ENCODE assay signal across 8 cellular contexts in the genomic region with DNA sequence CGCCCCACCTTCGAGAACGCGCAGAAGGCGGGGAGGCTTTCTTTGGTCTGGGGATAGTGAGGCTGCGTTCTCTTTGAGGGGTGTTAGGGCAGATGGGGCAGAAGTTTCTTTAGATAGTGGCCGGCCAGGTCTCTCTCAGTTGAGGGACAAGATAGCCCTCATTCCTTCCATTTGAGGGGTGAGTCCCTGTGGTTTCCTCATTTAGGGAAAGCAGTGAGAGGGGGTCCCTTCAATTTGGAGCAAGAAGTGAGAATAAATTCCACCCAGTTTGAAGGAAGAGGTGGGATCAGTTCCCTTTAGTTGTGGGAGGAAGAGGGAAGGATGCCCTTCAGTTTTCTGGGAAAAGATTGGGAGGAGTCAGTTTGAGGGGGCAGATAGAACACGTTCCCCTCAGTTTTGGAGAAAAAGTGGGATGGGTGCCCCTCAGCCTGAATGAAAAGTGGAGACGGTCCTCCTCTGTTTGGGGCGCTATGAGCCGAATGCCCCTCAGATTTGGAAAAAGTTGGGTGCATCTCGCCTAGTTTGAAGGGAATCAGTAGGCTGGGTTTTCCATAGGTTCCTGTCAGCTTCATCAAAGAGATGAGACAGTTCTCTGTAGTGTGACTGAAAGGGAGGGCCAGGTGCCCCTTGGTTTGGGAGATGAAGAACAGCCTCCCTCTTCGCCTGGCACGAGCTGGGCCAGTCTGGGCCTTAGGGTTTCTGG. TPM values are rescaled to one million over a fixed set of nuclear protein-coding genes. Genes with fewer than 3 reads are reported as not detected.
DNase-seq lines count a peak whose midpoint lies in the region; ATAC-seq and TF ChIP-seq lines count a peak whose summit lies in the region.

No MANE protein-coding gene starts in this region.

- H3K27ac ChIP-seq in CD4-positive, alpha-beta T cell (ENCODE audit: low read depth, low read length), result no peak overlapping the region

- TF ChIP-seq CTCF in CD4-positive, alpha-beta T cell (IDR thresholded peaks at IDR 0.05), result no peak
- no peak for TF ChIP-seq CTCF in nephron progenitor cell (IDR thresholded peaks at IDR 0.05)

- no peaks in the 10 kb centered on the region for H3K36me3 ChIP-seq in MG63

- H3K4me1 Mint-ChIP-seq in CD4-positive, alpha-beta T cell (ENCODE audit: low read depth), result peaks cover 42% of the 10 kb centered on the region
- peaks cover 56% of the 10 kb centered on the region for H3K4me1 Mint-ChIP-seq in dendritic cell treated with granulocyte-macrophage colony-stimulating factor and Interleukin-4, amounts not matched to agents 40 ng/mL and 50 ng/mL, for 4 days (ENCODE audit: low read depth)
- peaks cover 45% of the 10 kb centered on the region for H3K4me1 Mint-ChIP-seq in nephron progenitor cell

- H3K9me3 ChIP-seq in CD4-positive, alpha-beta T cell (ENCODE audit: control insufficient read depth, low read length), result no peaks in the 10 kb centered on the region
- no peaks in the 10 kb centered on the region for H3K9me3 ChIP-seq in MG63

- H3K27me3 Mint-ChIP-seq in CD4-positive, alpha-beta T cell, result peaks cover 13% of the 10 kb centered on the region
- H3K27me3 Mint-ChIP-seq in dendritic cell treated with granulocyte-macrophage colony-stimulating factor and Interleukin-4, amounts not matched to agents 40 ng/mL and 50 ng/mL, for 4 days, result peaks cover 38% of the 10 kb centered on the region
- peaks cover 53% of the 10 kb centered on the region for H3K27me3 Mint-ChIP-seq in nephron progenitor cell (ENCODE audit: low read depth, poor library complexity)

- intact Hi-C loops in CD4-positive, alpha-beta T cell (cut with DNase I, micrococcal nuclease), result loop anchor here (1.0 to 10.0 kb wide), 4 partner anchors 21 to 837 kb away; partner anchors contain the start of genes NFATC3 (in 1 of the 2), PHAF1 (in 1 of the 2), RANBP10 (in 1 of the 2) and TMEM208 (in 1 of the 2)
- intact Hi-C loops in dendritic cell treated with granulocyte-macrophage colony-stimulating factor and Interleukin-4, amounts not matched to agents 40 ng/mL and 50 ng/mL, for 4 days (cut with micrococcal nuclease), result loop anchor here (1.0 kb wide), 1 partner anchor 22 kb away; no protein-coding TSS in a partner anchor

- H3K27me3 ChIP-seq in CD4-positive, alpha-beta T cell (ENCODE audit: control insufficient read depth, insufficient read depth, low read length), result peaks cover 6% of the 10 kb centered on the region
- no peaks in the 10 kb centered on the region for H3K27me3 ChIP-seq in MG63

- H3K36me3 Mint-ChIP-seq in CD4-positive, alpha-beta T cell (ENCODE audit: low read depth), result no peaks in the 10 kb centered on the region
- peaks cover 10% of the 10 kb centered on the region for H3K36me3 Mint-ChIP-seq in dendritic cell treated with granulocyte-macrophage colony-stimulating factor and Interleukin-4, amounts not matched to agents 40 ng/mL and 50 ng/mL, for 4 days (ENCODE audit: low read depth)
- H3K36me3 Mint-ChIP-seq in nephron progenitor cell (ENCODE audit: low read depth), result no peaks in the 10 kb centered on the region

- H3K9me3 Mint-ChIP-seq in CD4-positive, alpha-beta T cell, result no peaks in the 10 kb centered on the region
- H3K9me3 Mint-ChIP-seq in dendritic cell treated with granulocyte-macrophage colony-stimulating factor and Interleukin-4, amounts not matched to agents 40 ng/mL and 50 ng/mL, for 4 days, result no peaks in the 10 kb centered on the region
- H3K9me3 Mint-ChIP-seq in nephron progenitor cell, result no peaks in the 10 kb centered on the region

- ATAC-seq in CD4-positive, alpha-beta T cell (ENCODE audit: poor library complexity), result no peak
- no peak for ATAC-seq in HG03354 (IDR thresholded peaks at IDR 0.05; ENCODE audit: poor library complexity, severe bottlenecking, unreplicated experiment)

- DNase-seq in CD4-positive, alpha-beta T cell, result no peak
- no peak for DNase-seq in MG63
- no peak for DNase-seq in nephron progenitor cell
- DNase-seq in OCI-M2 (lab: John Stamatoyannopoulos, UW; ENCODE audit: unreplicated experiment), result no peak
- DNase-seq in stimulated activated CD4-positive, alpha-beta T cell treated with anti-CD3 and anti-CD28 coated beads, Interleukin-2, amount 100 ng/mL, for 24 hours, result no peak
- DNase-seq in NCI-H2107 (lab: John Stamatoyannopoulos, UW), result no peak

- H3K27ac Mint-ChIP-seq in CD4-positive, alpha-beta T cell, result peak overlapping the region; percentile 68
- peak overlapping the region; percentile 88 for H3K27ac Mint-ChIP-seq in dendritic cell treated with granulocyte-macrophage colony-stimulating factor and Interleukin-4, amounts not matched to agents 40 ng/mL and 50 ng/mL, for 4 days
- peak overlapping the region; percentile 36 for H3K27ac Mint-ChIP-seq in nephron progenitor cell

- peak overlapping the region; percentile 62 for H3K4me3 ChIP-seq in MG63

- POLR2A ChIA-PET in CD4-positive, alpha-beta T cell (lab: Charles Lee), result interaction anchor here (0.8 to 6.2 kb wide), 11 partner anchors 9 to 234 kb away, joined by 3 to 81 read pairs (median 4); partner anchors contain the start of genes ATP6V0D1, B3GNT9 and TMEM208

- H3K4me3 Mint-ChIP-seq in CD4-positive, alpha-beta T cell, result peak overlapping the region; percentile 97
- peak overlapping the region; percentile 89 for H3K4me3 Mint-ChIP-seq in dendritic cell treated with granulocyte-macrophage colony-stimulating factor and Interleukin-4, amounts not matched to agents 40 ng/mL and 50 ng/mL, for 4 days
- peak overlapping the region; percentile 81 for H3K4me3 Mint-ChIP-seq in nephron progenitor cell

- CTCF ChIA-PET in CD4-positive, alpha-beta T cell (lab: Charles Lee), result interaction anchor here (1.0 to 5.3 kb wide), 4 partner anchors 20 to 417 kb away, joined by 3 to 31 read pairs (median 4); partner anchors contain the start of genes NAE1 and TMEM208

RNA-seq across cellular contexts. Expression of gene FHOD1, which starts 0.6 kb away (rescaled TPM):
- 10 to 100 TPM; 21.1 to 26.0 TPM for total RNA-seq in CD4-positive, alpha-beta T cell
- 7.7 and 8.9 TPM in 2 replicates for total RNA-seq in MG63 (2014; rRNA removed; shearing (Covaris generic); ENCODE audit: low replicate concordance)

RNA-seq across cellular contexts. Expression of gene SLC9A5, which starts 0.9 kb away (rescaled TPM):
- total RNA-seq in CD4-positive, alpha-beta T cell, result 1 to 10 TPM; 3.1 TPM
- 0.03 TPM in 1 of 2 replicates, not detected in the other for total RNA-seq in MG63 (2014; rRNA removed; shearing (Covaris generic); ENCODE audit: low replicate concordance)

RNA-seq across cellular contexts. Expression of gene TMEM208, which starts 20.9 kb away (rescaled TPM):
- 10 to 100 TPM; 35.8 to 37.6 TPM for total RNA-seq in CD4-positive, alpha-beta T cell
- 27.1 and 33.2 TPM in 2 replicates for total RNA-seq in MG63 (2014; rRNA removed; shearing (Covaris generic); ENCODE audit: low replicate concordance)

RNA-seq across cellular contexts. Expression of gene PLEKHG4, which starts 31.5 kb away (rescaled TPM):
- total RNA-seq in CD4-positive, alpha-beta T cell, result 10 to 100 TPM; 13.1 to 14.0 TPM
- total RNA-seq in MG63 (2014; rRNA removed; shearing (Covaris generic); ENCODE audit: low replicate concordance), result 78.0 and 80.1 TPM in 2 replicates

RNA-seq across cellular contexts. Expression of gene ELMO3, which starts 48.9 kb away (rescaled TPM):
- total RNA-seq in CD4-positive, alpha-beta T cell, result 1 to 10 TPM; 1.9 to 2.3 TPM
- 1.9 TPM in 1 of 2 replicates, not detected in the other for total RNA-seq in MG63 (2014; rRNA removed; shearing (Covaris generic); ENCODE audit: low replicate concordance)

Comparison
In these comparisons a context has a peak if more than half of its experiments do, and no peak if none do; other contexts are left out.
1. H3K27ac Mint-ChIP-seq: peak in every context shown above with its lines; median percentile 88 in dendritic cell treated with granulocyte-macrophage colony-stimulating factor and Interleukin-4, amounts not matched to agents 40 ng/mL and 50 ng/mL, for 4 days; 68 in CD4-positive, alpha-beta T cell; 36 in nephron progenitor cell.